Comparison of ENCODE assay signal across 8 cellular contexts in the genomic region with DNA sequence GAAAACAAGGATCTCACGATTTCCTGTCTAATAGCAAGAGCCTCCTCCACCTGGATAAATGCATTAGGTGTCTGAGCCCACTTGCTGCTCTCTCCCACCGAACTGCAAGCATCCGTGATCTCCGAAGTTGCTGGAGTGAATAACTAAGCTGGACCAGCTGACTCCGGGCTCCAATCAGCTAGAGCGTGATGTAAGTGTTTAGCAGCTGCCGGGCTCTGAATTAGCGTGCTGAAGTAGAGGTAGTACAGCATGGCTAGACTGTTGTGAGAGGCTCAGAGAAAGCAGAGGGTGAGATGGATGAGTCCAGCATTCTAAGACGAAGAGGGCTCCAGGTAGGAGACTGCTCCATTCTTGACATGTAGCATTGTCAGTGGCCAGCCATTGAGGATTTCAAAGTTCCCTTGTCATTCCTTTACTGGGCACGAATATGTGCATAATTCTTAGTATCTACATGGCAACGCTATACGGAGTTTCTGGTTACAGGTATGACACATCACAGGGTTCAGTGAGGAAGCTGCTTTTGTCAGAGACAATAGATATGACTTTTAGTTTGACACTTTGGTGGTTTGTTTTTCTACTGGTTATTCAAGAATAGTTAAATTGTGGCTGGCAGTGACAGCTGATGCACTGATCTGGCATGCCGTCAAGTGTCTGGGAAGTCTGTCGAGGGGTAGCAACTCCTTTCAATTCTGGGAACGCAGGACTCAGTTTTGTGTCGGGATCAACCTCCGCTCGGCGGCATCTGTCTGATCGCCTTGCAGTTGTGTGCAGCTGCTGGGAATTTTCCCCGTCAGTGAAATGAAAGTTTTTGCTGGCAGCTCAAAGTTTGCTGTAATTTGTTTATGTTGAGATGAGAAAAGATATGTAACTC.
A peak's percentile ranks its signal among the peaks of the same experiment; 100 is the strongest.
DNase-seq lines count a peak whose midpoint lies in the region; ATAC-seq and TF ChIP-seq lines count a peak whose summit lies in the region.

No MANE protein-coding gene starts in this region.

- intact Hi-C loops in adrenal gland (cut with DNase I) = no loop called here
- intact Hi-C loops in cardiac septum (cut with DNase I) = no loop called here

- no peaks in the 10 kb centered on the region for H3K79me2 ChIP-seq in osteoblast (ENCODE audit: insufficient read depth, low read length)

- no peaks in the 10 kb centered on the region for H3K9me3 ChIP-seq in RWPE2 (ENCODE audit: severe bottlenecking)
- no peaks in the 10 kb centered on the region for H3K9me3 ChIP-seq in adrenal gland (replicated peaks in 1 of 3)
- H3K9me3 ChIP-seq in osteoblast (ENCODE audit: low read depth, low read length) = no peaks in the 10 kb centered on the region

- no peaks in the 10 kb centered on the region for H3K27me3 ChIP-seq in RWPE2 (ENCODE audit: insufficient read depth, poor library complexity, severe bottlenecking)
- H3K27me3 ChIP-seq in adrenal gland = no peaks in the 10 kb centered on the region
- H3K27me3 ChIP-seq in osteoblast (ENCODE audit: insufficient read depth, low read length) = peaks cover 31% of the 10 kb centered on the region

- no peaks in the 10 kb centered on the region for H4K20me1 ChIP-seq in osteoblast (ENCODE audit: insufficient read depth, low read length)

- no peak for TF ChIP-seq POLR2A in adrenal gland (IDR thresholded peaks at IDR 0.05)

- peak overlapping the region; percentile 94 for H2AFZ ChIP-seq in osteoblast (ENCODE audit: low read length)

- WGBS in adrenal gland, 4 donors = 13 to 19% (median 17%) methylated on average over 20 to 21 of the region's 21 CpGs

- in situ Hi-C loops in GM13976 (cut with MboI; ENCODE audit: low sequenced_read_pairs, unreplicated experiment) = no loop called here

- TF ChIP-seq CTCF in RWPE2 (IDR thresholded peaks at IDR 0.05; ENCODE audit: poor library complexity, severe bottlenecking) (no peak), adrenal gland (IDR thresholded peaks at IDR 0.05) (no peak), osteoblast (IDR thresholded peaks at IDR 0.05; ENCODE audit: extremely low read depth, low read depth, low read length) (no peak), GM13976 (IDR thresholded peaks at IDR 0.05; ENCODE audit: borderline replicate concordance, control extremely low read depth, extremely low read depth, insufficient read depth, missing control alignments) (no peak)

- DNase-seq in RWPE2 (ENCODE audit: low spot score) (no peak), adrenal gland (peak; percentile 33 to 77 (median 64)), cardiac septum (ENCODE audit: low spot score) (peak; percentile 88), osteoblast (ENCODE audit: insufficient read length, low spot score, missing footprints) (no peak), ureter (ENCODE audit: low spot score) (peak; percentile 61), GM13976 (ENCODE audit: low spot score) (no peak)

- H3K27ac ChIP-seq in RWPE2 (ENCODE audit: poor library complexity, severe bottlenecking) (peak overlapping the region; percentile 83), adrenal gland (no peak overlapping the region), osteoblast (ENCODE audit: low read depth, low read length) (no peak overlapping the region)

- H3K4me2 ChIP-seq in osteoblast (ENCODE audit: insufficient read depth, low read length) = peak overlapping the region; percentile 95

- H3K4me1 ChIP-seq in RWPE2 (ENCODE audit: insufficient read depth, poor library complexity, severe bottlenecking) = peaks cover 29% of the 10 kb centered on the region
- H3K4me1 ChIP-seq in adrenal gland (replicated peaks in 1 of 2) = peaks cover 4 to 10% of the 10 kb centered on the region in 2 donors
- peaks cover 12% of the 10 kb centered on the region for H3K4me1 ChIP-seq in osteoblast (ENCODE audit: insufficient read depth, low read length)

- ATAC-seq in GM18502 (IDR thresholded peaks at IDR 0.05; ENCODE audit: poor library complexity, unreplicated experiment) = peak; percentile 89
- ATAC-seq in HG03280 (IDR thresholded peaks at IDR 0.05; ENCODE audit: unreplicated experiment) = peak; percentile 71
- ATAC-seq in RWPE2 (ENCODE audit: low read depth) = peak; percentile 76

- H3K36me3 ChIP-seq in RWPE2 (ENCODE audit: low read depth) (no peaks in the 10 kb centered on the region), adrenal gland (replicated peaks in 1 of 2) (no peaks in the 10 kb centered on the region), osteoblast (ENCODE audit: insufficient read depth, low read length) (no peaks in the 10 kb centered on the region)

- peak overlapping the region; percentile 17 for H3K4me3 ChIP-seq in RWPE2 (ENCODE audit: severe bottlenecking)
- H3K4me3 ChIP-seq in adrenal gland = peak overlapping the region in 1 of 4 donors; percentile 37
- H3K4me3 ChIP-seq in osteoblast (ENCODE audit: insufficient read depth, low read length) = peak overlapping the region; percentile 58

Comparison
In these comparisons a context has a peak if more than half of its experiments do, and no peak if none do; other contexts are left out.
1. DNase-seq: peak in adrenal gland (7 of 7), cardiac septum (single experiment) and ureter (single experiment); none in RWPE2 (single experiment), osteoblast (single experiment) and GM13976 (single experiment).
2. Peak in every context shown above with its lines, with median percentiles within 50 percentile points of each other: ATAC-seq.